ENCODE assay signal across 8 cellular contexts in genomic region chr5:131171276-131171815, GRCh38. TPM values are rescaled to one million over a fixed set of nuclear protein-coding genes. Genes with fewer than 3 reads are reported as not detected.
DNase-seq lines count a peak whose midpoint lies in the region; ATAC-seq and TF ChIP-seq lines count a peak whose summit lies in the region.

No MANE protein-coding gene starts in this region.

- H3K4me3 Mint-ChIP-seq in Caco-2 (ENCODE audit: unreplicated experiment) = peak overlapping the region; percentile 96

- POLR2A ChIA-PET in Caco-2 (lab: Charles Lee) = interaction anchor here (1.0 kb wide), 1 partner anchor 92 kb away, joined by 4 read pairs; the partner anchor contains the start of gene CDC42SE2

- H3K36me3 ChIP-seq in Caco-2 (ENCODE audit: control insufficient read depth, insufficient read depth, low read length) (no peaks in the 10 kb centered on the region), HUES64 (ENCODE audit: insufficient read depth, low read length) (no peaks in the 10 kb centered on the region), iPS-15b (ENCODE audit: control insufficient read depth, insufficient read depth, low read length) (no peaks in the 10 kb centered on the region)

- H3K27ac Mint-ChIP-seq in Caco-2 (ENCODE audit: unreplicated experiment) = peak overlapping the region; percentile 89
- H3K27ac Mint-ChIP-seq in activated naive CD4-positive, alpha-beta T cell treated with anti-CD3 and anti-CD28 coated beads, Interleukin-2, amount 50 U/mL, for 72 hours = peak overlapping the region; percentile 96 to 97

- H3K9me3 ChIP-seq in Caco-2 (no peaks in the 10 kb centered on the region), HUES64 (ENCODE audit: insufficient read depth, low read depth, low read length) (no peaks in the 10 kb centered on the region), iPS-15b (ENCODE audit: control insufficient read depth, insufficient read depth, low read length) (no peaks in the 10 kb centered on the region)

- BruUV-seq in Caco-2 (replicated peaks; lab: Mats Ljungman, UMichigan) = TSS peak; percentile 55

- peaks cover 6% of the 10 kb centered on the region for H3K36me3 Mint-ChIP-seq in Caco-2 (ENCODE audit: insufficient read depth, unreplicated experiment)
- H3K36me3 Mint-ChIP-seq in activated naive CD4-positive, alpha-beta T cell treated with anti-CD3 and anti-CD28 coated beads, Interleukin-2, amount 50 U/mL, for 72 hours = peaks cover 11 to 12% of the 10 kb centered on the region in 2 donors

- CTCF ChIA-PET in Caco-2 (lab: Charles Lee) = no interaction called here

- DNase-seq in Caco-2 (peak in 1 of 2 experiments; percentile 15), NCI-H1930 (lab: John Stamatoyannopoulos, UW) (no peak), NCI-H774 (lab: John Stamatoyannopoulos, UW) (no peak)
- peak in 1 of 2 donors; percentile 20 for DNase-seq in activated naive CD4-positive, alpha-beta T cell treated with anti-CD3 and anti-CD28 coated beads, Interleukin-2, amount 50 U/mL, for 72 hours (ENCODE audit: low spot score in 2 of 2)
- DNase-seq in stimulated activated CD4-positive, alpha-beta T cell treated with anti-CD3 and anti-CD28 coated beads, Interleukin-2, amount 100 ng/mL, for 24 hours = peak; percentile 25 to 26

- WGBS in HUES64 = 13% methylated on average over 11 of the region's 11 CpGs

- H3K27me3 Mint-ChIP-seq in Caco-2 (ENCODE audit: insufficient read depth, unreplicated experiment) = no peaks in the 10 kb centered on the region

- H3K27me3 ChIP-seq in Caco-2 (replicated peaks; ENCODE audit: control insufficient read depth, insufficient read depth, low read length) = no peaks in the 10 kb centered on the region
- H3K27me3 ChIP-seq in HUES64 (ENCODE audit: insufficient read depth, low read length) = no peaks in the 10 kb centered on the region
- H3K27me3 ChIP-seq in iPS-15b (ENCODE audit: control insufficient read depth, insufficient read depth, low read length) = no peaks in the 10 kb centered on the region

- peak; percentile 4 to 18 for ATAC-seq in activated naive CD4-positive, alpha-beta T cell treated with anti-CD3 and anti-CD28 coated beads, Interleukin-2, amount 50 U/mL, for 72 hours
- ATAC-seq in HG03139 (IDR thresholded peaks at IDR 0.05; ENCODE audit: unreplicated experiment) = no peak

- intact Hi-C loops in Caco-2 (cut with micrococcal nuclease; ENCODE audit: unreplicated experiment) = no loop called here

- no peaks in the 10 kb centered on the region for H3K9me3 Mint-ChIP-seq in Caco-2 (ENCODE audit: unreplicated experiment)
- peaks cover 0 to 3% of the 10 kb centered on the region in 2 donors for H3K9me3 Mint-ChIP-seq in activated naive CD4-positive, alpha-beta T cell treated with anti-CD3 and anti-CD28 coated beads, Interleukin-2, amount 50 U/mL, for 72 hours

- no peak for TF ChIP-seq CTCF in Caco-2 (IDR thresholded peaks at IDR 0.05; ENCODE audit: insufficient read depth in 1 of 2, low read depth in 1 of 2, low read length in 1 of 2, severe bottlenecking in 1 of 2, unreplicated experiment in 1 of 2)

- peak overlapping the region; percentile 62 for H3K9ac ChIP-seq in HUES64 (ENCODE audit: low read depth, low read length)
- peak overlapping the region; percentile 28 for H3K9ac ChIP-seq in iPS-15b (ENCODE audit: low read depth, low read length)

- no peak overlapping the region for H3K27ac ChIP-seq in HUES64 (ENCODE audit: low read depth, low read length)

- H3K4me1 ChIP-seq in Caco-2 = no peaks in the 10 kb centered on the region; the same call in 1 of the 2 replicates
- H3K4me1 ChIP-seq in HUES64 (ENCODE audit: insufficient read depth, low read length) = 0 out of 2 replicates have a peak, but pooled peaks cover 6% of the 10 kb centered on the region
- peaks cover 3% of the 10 kb centered on the region for H3K4me1 ChIP-seq in iPS-15b (ENCODE audit: control insufficient read depth, insufficient read depth, low read length)

- peak overlapping the region; percentile 61 for H3K4me3 ChIP-seq in Caco-2 (ENCODE audit: low read depth, low read length)
- H3K4me3 ChIP-seq in HUES64 (ENCODE audit: low read length) = peak overlapping the region; percentile 80
- peak overlapping the region; percentile 89 for H3K4me3 ChIP-seq in iPS-15b (ENCODE audit: low read depth, low read length)

- H3K4me1 Mint-ChIP-seq in Caco-2 (ENCODE audit: low read depth, unreplicated experiment) = peaks cover 6% of the 10 kb centered on the region

RNA-seq across cellular contexts. Expression of gene LYRM7, which starts 0.6 kb away (rescaled TPM):
- 13.7 and 14.9 TPM in 2 replicates for total RNA-seq in Caco-2 (2022)
- 8.4 TPM for polyA plus RNA-seq in HUES64 (2013, experiment 1 of 2)
- polyA plus RNA-seq in HUES64 (2013, experiment 2 of 2) = 12.0 TPM
- total RNA-seq in activated naive CD4-positive, alpha-beta T cell treated with anti-CD3 and anti-CD28 coated beads, Interleukin-2, amount 50 U/mL, for 72 hours = 10 to 100 TPM; 11.3 to 17.7 TPM

RNA-seq across cellular contexts. Expression of gene HINT1, which starts 6.3 kb away (rescaled TPM):
- total RNA-seq in Caco-2 (2022) = 228 and 243 TPM in 2 replicates
- polyA plus RNA-seq in HUES64 (2013, experiment 1 of 2) = 343 TPM
- polyA plus RNA-seq in HUES64 (2013, experiment 2 of 2) = 347 TPM
- 100 to 1,000 TPM; 322 to 373 TPM for total RNA-seq in activated naive CD4-positive, alpha-beta T cell treated with anti-CD3 and anti-CD28 coated beads, Interleukin-2, amount 50 U/mL, for 72 hours

Comparison
In these comparisons a context has a peak if more than half of its experiments do, and no peak if none do; other contexts are left out.
1. DNase-seq: peak in stimulated activated CD4-positive, alpha-beta T cell treated with anti-CD3 and anti-CD28 coated beads, Interleukin-2, amount 100 ng/mL, for 24 hours (2 of 2); none in NCI-H1930 (0 of 2) and NCI-H774 (single experiment).
2. Peak in every context shown above with its lines, with median percentiles within 50 percentile points of each other: H3K4me3 ChIP-seq.